Comparison of ENCODE assay signal across 9 cellular contexts in genomic region chr7:27172823-27173411, GRCh38. TPM values are rescaled to one million over a fixed set of nuclear protein-coding genes. Genes with fewer than 3 reads are reported as not detected.
DNase-seq lines count a peak whose midpoint lies in the region; ATAC-seq, FAIRE-seq and TF ChIP-seq lines count a peak whose summit lies in the region.
"Had no signal": no experiment of that assay in that cellular context is flagged by ENCODE, and none has a peak within 500 bp of the region (broad histone marks: within the 10 kb centered on the region; RNA-seq: fewer than 3 reads in every experiment).

No MANE protein-coding gene starts in this region.

- H3K9me3 ChIP-seq in GM12878 (replicated peaks; ENCODE audit: control insufficient read depth, insufficient read depth, low read length): no peaks in the 10 kb centered on the region; the same call in 2 of the 3 replicates

- H3K27ac ChIP-seq in GM12878 (ENCODE audit: control insufficient read depth, insufficient read depth): no peak overlapping the region

- peak overlapping the region; percentile 90 for H3K27ac Mint-ChIP-seq in mesothelial cell of epicardium

- FAIRE-seq in GM12878 (lab: Jason Lieb, UNC): no peak

- POLR2A ChIA-PET in GM12878 (lab: Charles Lee): no interaction called here

- CTCF ChIA-PET in GM12878 (lab: Yijun Ruan, JAX): no interaction called here

- RAD21 ChIA-PET in GM12878 (lab: Charles Lee; ENCODE audit: unreplicated experiment): interaction anchor here (0.8 kb wide), 1 partner anchor 14 kb away, joined by 3 read pairs; no protein-coding TSS in a partner anchor

- H3K9me3 Mint-ChIP-seq in mesothelial cell of epicardium: no peaks in the 10 kb centered on the region

- H3K4me3 Mint-ChIP-seq in mesothelial cell of epicardium: peak overlapping the region; percentile 69

- peaks cover 24 to 29% of the 10 kb centered on the region in 2 experiments for H3K27me3 ChIP-seq in GM12878 (replicated peaks in 1 of 2; ENCODE audit: control insufficient read depth in 2 of 2, insufficient read depth in 2 of 2, low read length in 1 of 2)

- TF ChIP-seq CTCF in GM12878 (IDR thresholded peaks at IDR 0.05 in 2 of 3, conservative IDR thresholded peaks at IDR 0.05 in 1 of 3; ENCODE audit: control insufficient read depth in 2 of 3, extremely low read depth in 1 of 3, insufficient read depth in 1 of 3, low read depth in 3 of 3, low read length in 3 of 3): no peak
- TF ChIP-seq CTCF in mesothelial cell of epicardium (IDR thresholded peaks at IDR 0.05; ENCODE audit: unreplicated experiment): no peak

- TF ChIP-seq RAD21 in GM12878 (IDR thresholded peaks at IDR 0.05; ENCODE audit: insufficient read depth, low read depth, low read length): no peak

- H2AFZ ChIP-seq in GM12878 (ENCODE audit: control insufficient read depth, low read depth, low read length): no peak overlapping the region

- 19% methylated on average over 35 of the region's 40 CpGs for WGBS in GM12878 (ENCODE audit: insufficient coverage, insufficient replicate concordance, low lambda C conversion rate, missing lambda C conversion rate)

- TF ChIP-seq EP300 in GM12878 (IDR thresholded peaks at IDR 0.05; ENCODE audit: borderline replicate concordance in 1 of 2, control insufficient read depth in 1 of 2, low read depth in 2 of 2, low read length in 2 of 2): no peak

- H3K27me3 Mint-ChIP-seq in mesothelial cell of epicardium (ENCODE audit: low read depth): peaks cover 88% of the 10 kb centered on the region

- H3K79me2 ChIP-seq in GM12878 (ENCODE audit: control insufficient read depth, insufficient read depth, low read length): no peaks in the 10 kb centered on the region

- no peak overlapping the region for H3K4me3 ChIP-seq in GM12878

- no peaks in the 10 kb centered on the region; a peak in 1 of 4 replicates for H3K36me3 ChIP-seq in GM12878 (ENCODE audit: control insufficient read depth in 2 of 2, insufficient read depth in 2 of 2, low read length in 1 of 2)

- H3K4me1 ChIP-seq in GM12878 (ENCODE audit: control insufficient read depth, insufficient read depth, low read length): no peaks in the 10 kb centered on the region

- SMC1A ChIA-PET in GM12878 (lab: Charles Lee; ENCODE audit: uncharacterized antibody, unreplicated experiment): no interaction called here

- no peak overlapping the region for H3K9ac ChIP-seq in GM12878 (ENCODE audit: control insufficient read depth, insufficient read depth, low read length)

- no peak for TF ChIP-seq POLR2A in GM12878 (IDR thresholded peaks at IDR 0.05; ENCODE audit: low read depth, low read length)

- H3K4me1 Mint-ChIP-seq in mesothelial cell of epicardium: peaks cover 27% of the 10 kb centered on the region

- intact Hi-C loops in GM12878 (cut with micrococcal nuclease; ENCODE audit: unreplicated experiment): no loop called here

- peak; percentile 59 for DNase-seq in DMS153 treated with DMSO at 0.1 percent for 48 hours (lab: John Stamatoyannopoulos, UW; ENCODE audit: unreplicated experiment)
- peak; percentile 76 for DNase-seq in M059J (ENCODE audit: low read depth)
- no peak for DNase-seq in GM12878 (ENCODE audit: low read depth, low spot score)
- peak; percentile 45 to 65 for DNase-seq in mesothelial cell of epicardium (ENCODE audit: low spot score in 2 of 2, unreplicated experiment in 2 of 2)
- DNase-seq in HuH-7 (ENCODE audit: low spot score): no peak
- DNase-seq in NCI-H526 treated with DMSO at 0.1 percent for 48 hours (lab: John Stamatoyannopoulos, UW): no peak
- no peak for DNase-seq in pons (ENCODE audit: low spot score)

- 0 out of 2 replicates have a peak overlapping the region, but pooled peaks have one; percentile 9 for H3K4me2 ChIP-seq in GM12878 (ENCODE audit: control insufficient read depth, insufficient read depth)

- BruUV-seq in GM12878 (replicated peaks; lab: Mats Ljungman, UMichigan): no TSS peak

- H4K20me1 ChIP-seq in GM12878 (ENCODE audit: control insufficient read depth, insufficient read depth): no peaks in the 10 kb centered on the region

- ATAC-seq in GM12878: no peak
- ATAC-seq in HG02571 (IDR thresholded peaks at IDR 0.05; ENCODE audit: unreplicated experiment): no peak
- ATAC-seq: Panc1 had no signal

- H3K36me3 Mint-ChIP-seq in mesothelial cell of epicardium: no peaks in the 10 kb centered on the region

- in situ Hi-C loops in GM12878 (cut with MboI): loop anchor here (25.0 kb wide), 1 partner anchor 1086 kb away; no protein-coding TSS in a partner anchor

RNA-seq across cellular contexts. Expression of gene HOXA10, which starts 1.2 kb away (rescaled TPM):
- 15.4 and 16.7 TPM in 2 replicates for total RNA-seq in M059J (2014; rRNA removed; shearing (Covaris generic))
- not detected in 2 replicates for total RNA-seq in GM12878 (2013; cell fraction: nucleolus; rRNA removed)
- total RNA-seq in GM12878 (2014; rRNA removed) (not detected in 2 replicates), GM12878 (2014; rRNA removed; fragmentation: Illumina TruSeq; extraction: Trizol) (not detected in 2 replicates), GM12878 (2021) (not detected in 2 replicates), mesothelial cell of epicardium (13.1 to 14.4 TPM (median 13.8 TPM) in 3 replicates)
- polyA plus RNA-seq in GM12878 (2011; ENCODE audit: low read depth): not detected
- polyA plus RNA-seq in GM12878 (2011; rRNA removed) (not detected in 2 replicates), GM12878 (2014; fragmentation: Illumina TruSeq; extraction: Trizol) (not detected in 2 replicates), GM12878 (2014; fragmentation: Nextera tagmentation; extraction: Ambion mirVana) (not detected), GM12878 (2014; rRNA removed) (not detected in 2 replicates), GM12878 (2016; fragmentation: Nextera tagmentation; extraction: Ambion mirVana) (not detected)
- not detected in 2 replicates for polyA plus RNA-seq in GM12878 (2011; cell fraction: cytosol; rRNA removed)
- polyA plus RNA-seq in GM12878 (2011; cell fraction: nucleus; rRNA removed): not detected in 2 replicates
- polyA plus RNA-seq in GM12878 (2012): not detected in 2 replicates
- not detected in 2 replicates for polyA minus RNA-seq in GM12878 (2011; rRNA and poly(A)+ RNA removed)
- not detected in 2 replicates for polyA minus RNA-seq in GM12878 (2011; cell fraction: cytosol; rRNA and poly(A)+ RNA removed)
- polyA minus RNA-seq in GM12878 (2011; cell fraction: nucleus; rRNA and poly(A)+ RNA removed): not detected in 2 replicates

RNA-seq across cellular contexts. Expression of gene HOXA9, which starts 7.6 kb away (rescaled TPM):
- total RNA-seq in M059J (2014; rRNA removed; shearing (Covaris generic)): 66.1 and 66.8 TPM in 2 replicates
- not detected in 2 replicates for total RNA-seq in GM12878 (2013; cell fraction: nucleolus; rRNA removed)
- total RNA-seq in GM12878 (2014; rRNA removed) (not detected in 2 replicates), GM12878 (2014; rRNA removed; fragmentation: Illumina TruSeq; extraction: Trizol) (not detected in 2 replicates), GM12878 (2021) (not detected in 2 replicates), mesothelial cell of epicardium (10.8 to 14.5 TPM (median 13.2 TPM) in 3 replicates)
- not detected for polyA plus RNA-seq in GM12878 (2011; ENCODE audit: low read depth)
- polyA plus RNA-seq in GM12878 (2011; rRNA removed) (not detected in 2 replicates), GM12878 (2014; fragmentation: Illumina TruSeq; extraction: Trizol) (not detected in 2 replicates), GM12878 (2014; fragmentation: Nextera tagmentation; extraction: Ambion mirVana) (not detected), GM12878 (2014; rRNA removed) (not detected in 2 replicates), GM12878 (2016; fragmentation: Nextera tagmentation; extraction: Ambion mirVana) (not detected)
- not detected in 2 replicates for polyA plus RNA-seq in GM12878 (2011; cell fraction: cytosol; rRNA removed)
- not detected in 2 replicates for polyA plus RNA-seq in GM12878 (2011; cell fraction: nucleus; rRNA removed)
- polyA plus RNA-seq in GM12878 (2012): not detected in 2 replicates
- polyA minus RNA-seq in GM12878 (2011; rRNA and poly(A)+ RNA removed): not detected in 2 replicates
- polyA minus RNA-seq in GM12878 (2011; cell fraction: cytosol; rRNA and poly(A)+ RNA removed): not detected in 2 replicates
- not detected in 2 replicates for polyA minus RNA-seq in GM12878 (2011; cell fraction: nucleus; rRNA and poly(A)+ RNA removed)

RNA-seq across cellular contexts. Expression of gene HOXA11, which starts 12.1 kb away (rescaled TPM):
- 0.79 and 1.1 TPM in 2 replicates for total RNA-seq in M059J (2014; rRNA removed; shearing (Covaris generic))
- not detected in 2 replicates for total RNA-seq in GM12878 (2013; cell fraction: nucleolus; rRNA removed)
- total RNA-seq in GM12878 (2014; rRNA removed) (not detected in 2 replicates), GM12878 (2014; rRNA removed; fragmentation: Illumina TruSeq; extraction: Trizol) (not detected in 2 replicates), GM12878 (2021) (not detected in 2 replicates), mesothelial cell of epicardium (3.3 to 4.2 TPM (median 3.9 TPM) in 3 replicates)
- polyA plus RNA-seq in GM12878 (2011; ENCODE audit: low read depth): not detected
- polyA plus RNA-seq in GM12878 (2011; rRNA removed) (not detected in 2 replicates), GM12878 (2014; fragmentation: Illumina TruSeq; extraction: Trizol) (not detected in 2 replicates), GM12878 (2014; fragmentation: Nextera tagmentation; extraction: Ambion mirVana) (not detected), GM12878 (2014; rRNA removed) (not detected in 2 replicates), GM12878 (2016; fragmentation: Nextera tagmentation; extraction: Ambion mirVana) (not detected)
- 0.03 TPM in 1 of 2 replicates, not detected in the other for polyA plus RNA-seq in GM12878 (2011; cell fraction: cytosol; rRNA removed)
- polyA plus RNA-seq in GM12878 (2011; cell fraction: nucleus; rRNA removed): not detected in 2 replicates
- polyA plus RNA-seq in GM12878 (2012): not detected in 2 replicates
- polyA minus RNA-seq in GM12878 (2011; rRNA and poly(A)+ RNA removed): not detected in 2 replicates
- polyA minus RNA-seq in GM12878 (2011; cell fraction: cytosol; rRNA and poly(A)+ RNA removed): not detected in 2 replicates
- not detected in 2 replicates for polyA minus RNA-seq in GM12878 (2011; cell fraction: nucleus; rRNA and poly(A)+ RNA removed)

RNA-seq across cellular contexts. Expression of gene HOXA7, which starts 16.4 kb away (rescaled TPM):
- 3.7 and 4.6 TPM in 2 replicates for total RNA-seq in M059J (2014; rRNA removed; shearing (Covaris generic))
- not detected in 2 replicates for total RNA-seq in GM12878 (2013; cell fraction: nucleolus; rRNA removed)
- not detected in 2 replicates for total RNA-seq in GM12878 (2014; rRNA removed)
- not detected in 2 replicates for total RNA-seq in GM12878 (2014; rRNA removed; fragmentation: Illumina TruSeq; extraction: Trizol)
- total RNA-seq in GM12878 (2021): not detected in 2 replicates
- not detected for polyA plus RNA-seq in GM12878 (2011; ENCODE audit: low read depth)
- polyA plus RNA-seq in GM12878 (2011; rRNA removed): not detected in 2 replicates
- not detected in 2 replicates for polyA plus RNA-seq in GM12878 (2011; cell fraction: cytosol; rRNA removed)
- not detected in 2 replicates for polyA plus RNA-seq in GM12878 (2011; cell fraction: nucleus; rRNA removed)
- not detected in 2 replicates for polyA plus RNA-seq in GM12878 (2012)
- polyA plus RNA-seq in GM12878 (2014; fragmentation: Illumina TruSeq; extraction: Trizol): not detected in 2 replicates
- polyA plus RNA-seq in GM12878 (2014; fragmentation: Nextera tagmentation; extraction: Ambion mirVana): not detected
- polyA plus RNA-seq in GM12878 (2014; rRNA removed): not detected in 2 replicates
- not detected for polyA plus RNA-seq in GM12878 (2016; fragmentation: Nextera tagmentation; extraction: Ambion mirVana)
- not detected in 2 replicates for polyA minus RNA-seq in GM12878 (2011; rRNA and poly(A)+ RNA removed)
- not detected in 2 replicates for polyA minus RNA-seq in GM12878 (2011; cell fraction: cytosol; rRNA and poly(A)+ RNA removed)
- not detected in 2 replicates for polyA minus RNA-seq in GM12878 (2011; cell fraction: nucleus; rRNA and poly(A)+ RNA removed)
- 17.4 to 18.9 TPM (median 17.9 TPM) in 3 replicates for total RNA-seq in mesothelial cell of epicardium

RNA-seq across cellular contexts. Expression of gene HOXA3, which starts 20.5 kb away (rescaled TPM):
- total RNA-seq in M059J (2014; rRNA removed; shearing (Covaris generic)): 0.86 and 8.6 TPM in 2 replicates
- not detected in 2 replicates for total RNA-seq in GM12878 (2013; cell fraction: nucleolus; rRNA removed)
- not detected in 2 replicates for total RNA-seq in GM12878 (2014; rRNA removed)
- total RNA-seq in GM12878 (2014; rRNA removed; fragmentation: Illumina TruSeq; extraction: Trizol): not detected in 2 replicates
- 0.08 TPM in 1 of 2 replicates, not detected in the other for total RNA-seq in GM12878 (2021)
- not detected for polyA plus RNA-seq in GM12878 (2011; ENCODE audit: low read depth)
- polyA plus RNA-seq in GM12878 (2011; rRNA removed): 0.05 and 0.13 TPM in 2 replicates
- polyA plus RNA-seq in GM12878 (2011; cell fraction: cytosol; rRNA removed): 0.02 TPM in 1 of 2 replicates, not detected in the other
- polyA plus RNA-seq in GM12878 (2011; cell fraction: nucleus; rRNA removed): 0.06 and 0.13 TPM in 2 replicates
- not detected in 2 replicates for polyA plus RNA-seq in GM12878 (2012)
- polyA plus RNA-seq in GM12878 (2014; fragmentation: Illumina TruSeq; extraction: Trizol): not detected in 2 replicates
- polyA plus RNA-seq in GM12878 (2014; fragmentation: Nextera tagmentation; extraction: Ambion mirVana): not detected
- not detected in 2 replicates for polyA plus RNA-seq in GM12878 (2014; rRNA removed)
- polyA plus RNA-seq in GM12878 (2016; fragmentation: Nextera tagmentation; extraction: Ambion mirVana): not detected
- not detected in 2 replicates for polyA minus RNA-seq in GM12878 (2011; rRNA and poly(A)+ RNA removed)
- not detected in 2 replicates for polyA minus RNA-seq in GM12878 (2011; cell fraction: cytosol; rRNA and poly(A)+ RNA removed)
- polyA minus RNA-seq in GM12878 (2011; cell fraction: nucleus; rRNA and poly(A)+ RNA removed): not detected in 2 replicates
- total RNA-seq in mesothelial cell of epicardium: 197 to 209 TPM (median 201 TPM) in 3 replicates

Comparison
In these comparisons a context has a peak if more than half of its experiments do, and no peak if none do; other contexts are left out.
1. DNase-seq: peak in DMS153 treated with DMSO at 0.1 percent for 48 hours (single experiment), M059J (single experiment) and mesothelial cell of epicardium (2 of 2); none in GM12878 (single experiment), HuH-7 (single experiment), NCI-H526 treated with DMSO at 0.1 percent for 48 hours (single experiment) and pons (single experiment).
2. RNA of gene HOXA10, which starts 1.2 kb away (total RNA-seq): 15.4 to 16.7 TPM in M059J and 13.1 to 14.4 TPM in mesothelial cell of epicardium; not detected in GM12878; every median in the first group is over 10 times any median in the second.
3. RNA of gene HOXA9, which starts 7.6 kb away (total RNA-seq): 66.1 to 66.8 TPM in M059J and 10.8 to 14.5 TPM in mesothelial cell of epicardium; not detected in GM12878; every median in the first group is over 10 times any median in the second.